Comparison of ENCODE assay signal across 1 cellular context in genomic region chr14:22748188-22748587, GRCh38.
TF ChIP-seq lines count a peak whose summit lies in the region.

No MANE protein-coding gene starts in this region.

TF ChIP-seq in GM12878, 131 proteins besides CTCF, POLR2A, EP300 and RAD21 (continued from another document):
- no peak for TF ChIP-seq ATF3 (IDR thresholded peaks at IDR 0.05; ENCODE audit: borderline replicate concordance, extremely low read depth, low read depth, low read length)
- TF ChIP-seq NRF1 (conservative IDR thresholded peaks at IDR 0.05; ENCODE audit: low read depth, low read length) = no peak
- TF ChIP-seq CEBPZ (IDR thresholded peaks at IDR 0.05; ENCODE audit: low read depth, low read length) = no peak
- TF ChIP-seq LARP7 (IDR thresholded peaks at IDR 0.05) = no peak
- TF ChIP-seq ZBTB40 (IDR thresholded peaks at IDR 0.05; ENCODE audit: borderline replicate concordance) = no peak
- TF ChIP-seq BCLAF1 (IDR thresholded peaks at IDR 0.05) = no peak
- TF ChIP-seq BCL3 (IDR thresholded peaks at IDR 0.05; ENCODE audit: borderline replicate concordance, insufficient read depth, low read depth, low read length, poor library complexity, severe bottlenecking) = no peak
- no peak for TF ChIP-seq ZBTB33 (IDR thresholded peaks at IDR 0.05)
- TF ChIP-seq SRF (IDR thresholded peaks at IDR 0.05; ENCODE audit: low read depth in 2 of 2, low read length in 2 of 2) = no peak
- TF ChIP-seq E2F8 (IDR thresholded peaks at IDR 0.05; ENCODE audit: low read depth, partially characterized antibody) = no peak
- TF ChIP-seq POLR2AphosphoS5 (IDR thresholded peaks at IDR 0.05; ENCODE audit: low read length) = no peak
- TF ChIP-seq BACH1 (IDR thresholded peaks at IDR 0.05; ENCODE audit: borderline replicate concordance) = no peak
- no peak for TF ChIP-seq ZBTB11 (CRISPR knock-in tag; IDR thresholded peaks at IDR 0.05)
- TF ChIP-seq CREM (IDR thresholded peaks at IDR 0.05; ENCODE audit: low read depth) = no peak
- TF ChIP-seq PRDM15 (CRISPR knock-in tag; IDR thresholded peaks at IDR 0.05) = no peak
